12 cellular contexts compared by ENCODE assay signal in genomic region chr21:45137612-45137937, GRCh38.
DNase-seq lines count a peak whose midpoint lies in the region; ATAC-seq and TF ChIP-seq lines count a peak whose summit lies in the region.
"Had no signal": no experiment of that assay in that cellular context is flagged by ENCODE, and none has a peak within 500 bp of the region (broad histone marks: within the 10 kb centered on the region; RNA-seq: fewer than 3 reads in every experiment).

No MANE protein-coding gene starts in this region.

- H3K79me1 ChIP-seq in neuronal stem cell (ENCODE audit: low read depth, low read length) = peaks cover 2% of the 10 kb centered on the region

- H2BK12ac ChIP-seq in neuronal stem cell (ENCODE audit: low read length) = no peak overlapping the region

- CTCF ChIA-PET in CD4-positive, alpha-beta memory T cell (lab: Charles Lee; ENCODE audit: partially characterized antibody) = interaction anchor here (0.8 to 9.4 kb wide), 40 partner anchors 10 to 683 kb away, joined by 3 to 252 read pairs (median 6); partner anchors contain the start of genes ADARB1 and SLX9

- no peak overlapping the region for H3K4ac ChIP-seq in neuronal stem cell (ENCODE audit: low read length)

- H3K9me3 Mint-ChIP-seq in CD4-positive, alpha-beta memory T cell = no peaks in the 10 kb centered on the region
- H3K9me3 Mint-ChIP-seq: CD4-positive, alpha-beta T cell; GM23338 had no signal

- no peak for DNase-seq in CD4-positive, alpha-beta memory T cell
- no peak for DNase-seq in T-helper 17 cell
- DNase-seq in colonic mucosa = no peak
- no peak for DNase-seq in neuronal stem cell (ENCODE audit: low spot score)
- DNase-seq in NCI-H1105 (lab: John Stamatoyannopoulos, UW) = no peak
- no peak for DNase-seq in KBM-7
- no peak for DNase-seq in NCI-H1694 (lab: John Stamatoyannopoulos, UW)

- H4K8ac ChIP-seq in neuronal stem cell (ENCODE audit: low read depth, low read length) = no peak overlapping the region

- H3K23ac ChIP-seq in neuronal stem cell (ENCODE audit: low read depth, low read length, poor library complexity) = peak overlapping the region; percentile 17

- peak overlapping the region; percentile 87 for H2BK15ac ChIP-seq in neuronal stem cell (ENCODE audit: low read length)

- peaks cover 0 to 19% of the 10 kb centered on the region in 2 donors for H3K36me3 Mint-ChIP-seq in CD4-positive, alpha-beta memory T cell
- no peaks in the 10 kb centered on the region for H3K36me3 Mint-ChIP-seq in T-helper 17 cell (ENCODE audit: low read depth)

- H3K36me3 ChIP-seq in CD4-positive, alpha-beta memory T cell (ENCODE audit: insufficient read depth, low read length) = peaks cover 9% of the 10 kb centered on the region
- no peaks in the 10 kb centered on the region for H3K36me3 ChIP-seq in colonic mucosa
- H3K36me3 ChIP-seq in neuronal stem cell (replicated peaks in 1 of 2; ENCODE audit: control insufficient read depth in 2 of 2, insufficient read depth in 2 of 2, low read length in 2 of 2) = no peaks in the 10 kb centered on the region

- intact Hi-C loops in CD4-positive, alpha-beta memory T cell (cut with micrococcal nuclease) = loop anchor here (1.0 kb wide), 1 partner anchor 188 kb away; no protein-coding TSS in a partner anchor
- intact Hi-C loops in colonic mucosa (cut with DNase I) = no loop called here

- H3K9ac ChIP-seq in colonic mucosa (ENCODE audit: low read depth in 2 of 2, low read length in 2 of 2) (peak overlapping the region in 1 of 2 donors; percentile 36), neuronal stem cell (ENCODE audit: low read depth, low read length, poor library complexity) (peak overlapping the region; percentile 55)

- peak overlapping the region; percentile 44 for H2BK5ac ChIP-seq in neuronal stem cell (ENCODE audit: low read length)

- no peak overlapping the region for H3K4me3 ChIP-seq in CD4-positive, alpha-beta memory T cell (ENCODE audit: low read length in 2 of 2)
- H3K4me3 ChIP-seq in colonic mucosa (no peak overlapping the region), neuronal stem cell (ENCODE audit: low read length in 2 of 2) (no peak overlapping the region)
- H3K4me3 ChIP-seq: A549, GM12878, GM23338 had no signal

- no peak for TF ChIP-seq CTCF in colonic mucosa (IDR thresholded peaks at IDR 0.05)

- POLR2A ChIA-PET in CD4-positive, alpha-beta memory T cell (lab: Charles Lee; ENCODE audit: partially characterized antibody) = interaction anchor here (1.3 to 2.2 kb wide), 3 partner anchors 10 to 206 kb away, joined by 4 to 12 read pairs (median 5); no protein-coding TSS in a partner anchor

- no peak overlapping the region for H3K14ac ChIP-seq in neuronal stem cell (ENCODE audit: low read length)

- no peaks in the 10 kb centered on the region for H3K27me3 Mint-ChIP-seq in CD4-positive, alpha-beta memory T cell
- H3K27me3 Mint-ChIP-seq in T-helper 17 cell = no peaks in the 10 kb centered on the region
- H3K27me3 Mint-ChIP-seq: CD4-positive, alpha-beta T cell had no signal

- in situ Hi-C loops in KBM-7 (cut with MboI; ENCODE audit: low pct_unique_long_range_greater_than_20kb, low sequenced_read_pairs) = loop anchor here (10.0 to 25.0 kb wide), 3 partner anchors 183 to 363 kb away; no protein-coding TSS in a partner anchor

- H4K91ac ChIP-seq in neuronal stem cell (ENCODE audit: low read depth, low read length, poor library complexity) = no peak overlapping the region

- H3K4me3 Mint-ChIP-seq in CD4-positive, alpha-beta memory T cell = no peak overlapping the region
- H3K4me3 Mint-ChIP-seq in T-helper 17 cell = no peak overlapping the region
- H3K4me3 Mint-ChIP-seq: CD4-positive, alpha-beta T cell; GM23338 had no signal

- no peak overlapping the region for H3K4me2 ChIP-seq in neuronal stem cell (ENCODE audit: insufficient read depth, low read length, poor library complexity, severe bottlenecking)
- H3K4me2 ChIP-seq: A549, GM23338 had no signal

- H3K18ac ChIP-seq in neuronal stem cell (ENCODE audit: low read length) = no peak overlapping the region

- peaks cover 10 to 22% (median 18%) of the 10 kb centered on the region in 4 donors for H3K4me1 Mint-ChIP-seq in CD4-positive, alpha-beta memory T cell
- H3K4me1 Mint-ChIP-seq in T-helper 17 cell = peaks cover 21% of the 10 kb centered on the region

- ATAC-seq in T-helper 17 cell (no peak), GM18868 (IDR thresholded peaks at IDR 0.05; ENCODE audit: unreplicated experiment) (no peak)

- no peak overlapping the region for H2BK120ac ChIP-seq in neuronal stem cell (ENCODE audit: low read depth, low read length)

- no peak overlapping the region for H2AFZ ChIP-seq in neuronal stem cell (ENCODE audit: low read length)
- H2AFZ ChIP-seq: GM23338 had no signal

- no peaks in the 10 kb centered on the region for H3K9me3 ChIP-seq in CD4-positive, alpha-beta memory T cell (ENCODE audit: control insufficient read depth in 1 of 2, low read length in 2 of 2)
- H3K9me3 ChIP-seq in T-helper 17 cell (ENCODE audit: control insufficient read depth, low read length, poor library complexity, severe bottlenecking) = no peaks in the 10 kb centered on the region
- no peaks in the 10 kb centered on the region for H3K9me3 ChIP-seq in colonic mucosa
- H3K9me3 ChIP-seq in neuronal stem cell (replicated peaks in 1 of 2; ENCODE audit: control insufficient read depth in 2 of 2, insufficient read depth in 1 of 2, low read depth in 1 of 2, low read length in 2 of 2) = no peaks in the 10 kb centered on the region
- H3K9me3 ChIP-seq: A549 had no signal

- peak overlapping the region; percentile 93 for H2AK5ac ChIP-seq in neuronal stem cell (ENCODE audit: low read depth, low read length)

- H3K4me1 ChIP-seq in CD4-positive, alpha-beta memory T cell (ENCODE audit: insufficient read depth, low read length) = no peaks in the 10 kb centered on the region
- H3K4me1 ChIP-seq in colonic mucosa = no peaks in the 10 kb centered on the region
- H3K4me1 ChIP-seq in neuronal stem cell (ENCODE audit: control insufficient read depth in 2 of 2, insufficient read depth in 1 of 2, low read depth in 1 of 2, low read length in 2 of 2) = no peaks in the 10 kb centered on the region

- H3K27ac Mint-ChIP-seq in CD4-positive, alpha-beta memory T cell = peak overlapping the region in 5 of 7 donors; percentile 26 to 83 (median 53)
- H3K27ac Mint-ChIP-seq in T-helper 17 cell = peak overlapping the region; percentile 61
- H3K27ac Mint-ChIP-seq: CD4-positive, alpha-beta T cell; GM23338 had no signal

- no peaks in the 10 kb centered on the region for H3K27me3 ChIP-seq in CD4-positive, alpha-beta memory T cell (ENCODE audit: insufficient read depth, low read length)
- no peaks in the 10 kb centered on the region for H3K27me3 ChIP-seq in colonic mucosa
- H3K27me3 ChIP-seq in neuronal stem cell (ENCODE audit: control insufficient read depth in 3 of 3, insufficient read depth in 3 of 3, low read depth in 1 of 3, low read length in 3 of 3) = no peaks in the 10 kb centered on the region

- H3K27ac ChIP-seq in CD4-positive, alpha-beta memory T cell (ENCODE audit: low read depth, low read length) = no peak overlapping the region
- H3K27ac ChIP-seq in colonic mucosa = peak overlapping the region; percentile 3
- no peak overlapping the region for H3K27ac ChIP-seq in neuronal stem cell (replicated peaks; ENCODE audit: low read length)
